ENCODE assay signal across 14 cellular contexts in genomic region chr1:208179303-208179702, GRCh38.
DNase-seq lines count a peak whose midpoint lies in the region; ATAC-seq and TF ChIP-seq lines count a peak whose summit lies in the region.
"Had no signal": no experiment of that assay in that cellular context is flagged by ENCODE, and none has a peak within 500 bp of the region (broad histone marks: within the 10 kb centered on the region; RNA-seq: fewer than 3 reads in every experiment).

No MANE protein-coding gene starts in this region.

- H2BK20ac ChIP-seq in IMR-90 (ENCODE audit: low read depth, low read length), result no peak overlapping the region

- TF ChIP-seq POLR2A in IMR-90 (IDR thresholded peaks at IDR 0.05; ENCODE audit: low read depth, low read length) (no peak), lower leg skin (IDR thresholded peaks at IDR 0.05) (no peak)

- peaks cover 97% of the 10 kb centered on the region for H3K4me1 Mint-ChIP-seq in brain
- H3K4me1 Mint-ChIP-seq: activated CD4-positive, alpha-beta T cell treated with anti-CD3 and anti-CD28 coated beads for 36 hours had no signal

- H2AFZ ChIP-seq in IMR-90 (replicated peaks; ENCODE audit: low read length, poor library complexity), result peak overlapping the region; percentile 27
- H2AFZ ChIP-seq: parathyroid adenoma had no signal

- no peak overlapping the region for H3K4me3 ChIP-seq in IMR-90 (ENCODE audit: insufficient read depth, low read depth, low read length)
- H3K4me3 ChIP-seq in mucosa of stomach (ENCODE audit: low read length), result no peak overlapping the region
- no peak overlapping the region for H3K4me3 ChIP-seq in MG63
- H3K4me3 ChIP-seq in lower leg skin (ENCODE audit: low read depth, poor library complexity, severe bottlenecking), result no peak overlapping the region
- H3K4me3 ChIP-seq: GM12878, SJSA1 had no signal

- no peak overlapping the region for H3K27ac ChIP-seq in IMR-90 (ENCODE audit: insufficient read depth, low read length)
- H3K27ac ChIP-seq: parathyroid adenoma, SJSA1 had no signal

- H4K8ac ChIP-seq in IMR-90 (ENCODE audit: low read depth in 2 of 2, low read length in 2 of 2), result no peak overlapping the region

- POLR2A ChIA-PET in IMR-90 (lab: Charles Lee; ENCODE audit: unreplicated experiment), result no interaction called here

- H3K18ac ChIP-seq in IMR-90 (ENCODE audit: low read depth, low read length), result no peak overlapping the region

- H3K9me3 ChIP-seq in IMR-90 (ENCODE audit: control insufficient read depth, insufficient read depth, low read length) (no peaks in the 10 kb centered on the region), mucosa of stomach (ENCODE audit: control insufficient read depth, low read length) (no peaks in the 10 kb centered on the region), MG63 (no peaks in the 10 kb centered on the region)
- H3K9me3 ChIP-seq: SJSA1 had no signal

- no peaks in the 10 kb centered on the region for H3K9me3 Mint-ChIP-seq in brain
- H3K9me3 Mint-ChIP-seq: CD8-positive, alpha-beta T cell had no signal

- H4K91ac ChIP-seq in IMR-90 (ENCODE audit: insufficient read depth, low read depth, low read length), result no peak overlapping the region; the same call in 1 of the 2 replicates

- H3K9ac ChIP-seq in IMR-90 (ENCODE audit: low read depth, low read length), result no peak overlapping the region
- H3K9ac ChIP-seq in mucosa of stomach (ENCODE audit: low read length), result peak overlapping the region; percentile 5
- H3K9ac ChIP-seq: parathyroid adenoma had no signal

- ATAC-seq in IMR-90 (ENCODE audit: low read depth) (no peak), GM18861 (IDR thresholded peaks at IDR 0.05; ENCODE audit: unreplicated experiment) (no peak)
- ATAC-seq: activated CD4-positive, alpha-beta T cell treated with anti-CD3 and anti-CD28 coated beads for 36 hours; CD8-positive, alpha-beta T cell; GM12878 had no signal

- no peak overlapping the region for H3K23ac ChIP-seq in IMR-90 (ENCODE audit: low read depth, low read length)

- H3K27me3 Mint-ChIP-seq in brain, result no peaks in the 10 kb centered on the region

- intact Hi-C loops in IMR-90 (cut with micrococcal nuclease) (no loop called here), lower leg skin (cut with DNase I; ENCODE audit: low total_unique reads) (no loop called here)

- no peak overlapping the region for H4K5ac ChIP-seq in IMR-90 (ENCODE audit: low read depth, low read length)

- CTCF ChIA-PET in IMR-90 (lab: Yijun Ruan, JAX), result interaction anchor here (0.6 kb wide), 1 partner anchor 22 kb away, joined by 3 read pairs; no protein-coding TSS in a partner anchor

- H3K79me1 ChIP-seq in IMR-90 (ENCODE audit: low read depth in 1 of 2, low read length in 2 of 2), result peaks cover 0 to 13% of the 10 kb centered on the region in 2 experiments; a peak in 1 of 4 replicates

- H3K9me1 ChIP-seq in IMR-90 (ENCODE audit: insufficient read depth, low read length), result peaks cover 16% of the 10 kb centered on the region

- H3K4me1 ChIP-seq in IMR-90 (ENCODE audit: control insufficient read depth, insufficient read depth, low read length) (peaks cover 9% of the 10 kb centered on the region), mucosa of stomach (ENCODE audit: control insufficient read depth, insufficient read depth, low read length) (peaks cover 95% of the 10 kb centered on the region)
- H3K4me1 ChIP-seq: parathyroid adenoma had no signal

- peak overlapping the region; percentile 14; the same call in 1 of the 2 replicates for H2BK120ac ChIP-seq in IMR-90 (ENCODE audit: low read depth, low read length)

- no peak overlapping the region for H2BK5ac ChIP-seq in IMR-90 (ENCODE audit: low read depth, low read length, poor library complexity, severe bottlenecking)

- peak overlapping the region in 4 of 5 experiments; percentile 40 to 88 (median 67) for H3K27ac Mint-ChIP-seq in brain
- H3K27ac Mint-ChIP-seq: activated CD4-positive, alpha-beta T cell treated with anti-CD3 and anti-CD28 coated beads for 36 hours; CD8-positive, alpha-beta T cell had no signal

- no peaks in the 10 kb centered on the region for H3K36me3 ChIP-seq in IMR-90 (ENCODE audit: control insufficient read depth, insufficient read depth, low read length)
- no peaks in the 10 kb centered on the region for H3K36me3 ChIP-seq in mucosa of stomach (ENCODE audit: control insufficient read depth, insufficient read depth, low read length)
- no peaks in the 10 kb centered on the region for H3K36me3 ChIP-seq in MG63

- no peak overlapping the region for H3K4ac ChIP-seq in IMR-90 (ENCODE audit: low read depth, low read length)

- no peaks in the 10 kb centered on the region for H3K27me3 ChIP-seq in IMR-90 (ENCODE audit: control insufficient read depth, insufficient read depth, low read length)
- H3K27me3 ChIP-seq in mucosa of stomach (ENCODE audit: control insufficient read depth, insufficient read depth, low read length), result no peaks in the 10 kb centered on the region
- no peaks in the 10 kb centered on the region for H3K27me3 ChIP-seq in MG63
- H3K27me3 ChIP-seq: SJSA1 had no signal

- peak overlapping the region in 2 of 5 experiments; percentile 38 to 44 for H3K4me3 Mint-ChIP-seq in brain
- H3K4me3 Mint-ChIP-seq: activated CD4-positive, alpha-beta T cell treated with anti-CD3 and anti-CD28 coated beads for 36 hours; CD8-positive, alpha-beta T cell had no signal

- no peak overlapping the region for H3K56ac ChIP-seq in IMR-90 (ENCODE audit: extremely low read depth, insufficient read depth, low read length)

- DNase-seq in COLO668 (lab: John Stamatoyannopoulos, UW; ENCODE audit: unreplicated experiment) (peak; percentile 76), IMR-90 (no peak), AG08396 (ENCODE audit: low spot score) (no peak), MG63 (no peak), lower leg skin (ENCODE audit: low spot score in 2 of 2) (no peak)
- DNase-seq: activated CD4-positive, alpha-beta T cell treated with anti-CD3 and anti-CD28 coated beads for 36 hours; CD8-positive, alpha-beta T cell; stimulated activated CD4-positive, alpha-beta T cell treated with anti-CD3 and anti-CD28 coated beads, Interleukin-4, amount 100 ng/mL, for 4 hours had no signal

- no TSS peak for BruUV-seq in IMR-90 (replicated peaks; lab: Mats Ljungman, UMichigan)

- in situ Hi-C loops in IMR-90 (cut with MboI; ENCODE audit: low sequenced_read_pairs), result no loop called here

- H2AK5ac ChIP-seq in IMR-90 (ENCODE audit: low read depth, low read length), result peak overlapping the region; percentile 8; the same call in 1 of the 2 replicates

- TF ChIP-seq RAD21 in IMR-90 (IDR thresholded peaks at IDR 0.05; ENCODE audit: low read length), result no peak

- H4K20me1 ChIP-seq in IMR-90 (ENCODE audit: insufficient read depth, low read length), result no peaks in the 10 kb centered on the region

- TF ChIP-seq CTCF in IMR-90 (conservative IDR thresholded peaks at IDR 0.05; ENCODE audit: low read depth, low read length) (no peak), brain (conservative IDR thresholded peaks at IDR 0.05) (no peak), lower leg skin (IDR thresholded peaks at IDR 0.05) (no peak)

- H2AK9ac ChIP-seq in IMR-90 (replicated peaks; ENCODE audit: low read depth, low read length, poor library complexity), result no peak overlapping the region

- dilution Hi-C loops in IMR-90 (cut with HindIII; ENCODE audit: low sequenced_read_pairs, unreplicated experiment), result no loop called here

- no peak overlapping the region for H3K4me2 ChIP-seq in IMR-90 (ENCODE audit: low read depth, low read length)

- WGBS in IMR-90 (ENCODE audit: extremely low coverage in 2 of 2, insufficient read length in 1 of 2), 2 experiments, result 60% methylated on average over 1 of the region's 5 CpGs; no CpG with 5 or more reads in 1 of the 2 experiments
- WGBS in lower leg skin, 2 donors, result 60 to 72% methylated on average over 5 of the region's 5 CpGs

- H3K14ac ChIP-seq in IMR-90 (replicated peaks; ENCODE audit: low read depth, low read length), result no peak overlapping the region

- H2BK15ac ChIP-seq in IMR-90 (ENCODE audit: low read depth, low read length), result no peak overlapping the region

- peaks cover 5% of the 10 kb centered on the region for H3K36me3 Mint-ChIP-seq in brain
- H3K36me3 Mint-ChIP-seq: CD8-positive, alpha-beta T cell had no signal

TF ChIP-seq in IMR-90, 13 proteins besides CTCF, POLR2A, EP300 and RAD21:
- TF ChIP-seq CEBPB (IDR thresholded peaks at IDR 0.05; ENCODE audit: low read depth, low read length), result no peak
